21 cellular contexts compared by ENCODE assay signal in the genomic region with DNA sequence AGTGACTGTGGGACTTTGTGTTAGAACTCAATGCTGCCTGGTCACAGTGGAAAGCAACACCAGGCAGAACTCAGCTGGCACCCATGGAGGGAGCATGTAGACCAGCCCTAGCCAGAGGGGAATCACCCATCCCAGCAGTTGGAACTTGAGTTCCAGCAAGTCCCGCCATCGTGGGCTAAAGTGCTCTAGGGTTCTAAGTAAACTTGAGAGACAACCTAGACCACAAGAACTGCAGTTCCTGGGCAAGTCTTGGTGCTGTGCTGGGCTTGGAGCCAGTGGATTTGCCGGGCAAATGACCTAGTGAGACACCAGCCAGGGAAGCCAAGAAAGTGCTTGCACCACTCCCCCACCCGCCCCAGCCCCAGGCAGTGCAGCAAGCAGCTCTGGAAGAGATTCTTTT. TPM values are rescaled to one million over a fixed set of nuclear protein-coding genes. Genes with fewer than 3 reads are reported as not detected.
DNase-seq lines count a peak whose midpoint lies in the region; ATAC-seq and TF ChIP-seq lines count a peak whose summit lies in the region.
"Had no signal": no experiment of that assay in that cellular context is flagged by ENCODE, and none has a peak within 500 bp of the region (broad histone marks: within the 10 kb centered on the region; RNA-seq: fewer than 3 reads in every experiment).

No MANE protein-coding gene starts in this region.

- H3K27ac ChIP-seq in right atrium auricular region (no peak overlapping the region), psoas muscle (no peak overlapping the region)
- H3K27ac ChIP-seq: gastroesophageal sphincter, neural progenitor cell, SJSA1, upper lobe of right lung, WERI-Rb-1 had no signal

- intact Hi-C loops in left cardiac atrium (cut with DNase I) (no loop called here), psoas muscle (cut with DNase I) (no loop called here)

- no peak overlapping the region for H3K4me3 ChIP-seq in right atrium auricular region
- H3K4me3 ChIP-seq in psoas muscle = no peak overlapping the region
- H3K4me3 ChIP-seq: gastroesophageal sphincter, neural progenitor cell, SJSA1, upper lobe of right lung had no signal

- no peak for TF ChIP-seq CTCF in right atrium auricular region (IDR thresholded peaks at IDR 0.05)
- no peak for TF ChIP-seq CTCF in psoas muscle (IDR thresholded peaks at IDR 0.05)

- WGBS in psoas muscle, 3 donors = 44 to 67% (median 61%) methylated on average over 4 of the region's 4 CpGs

- ATAC-seq in left cardiac atrium (no peak), psoas muscle (peak in 3 of 4 donors; percentile 48 to 81 (median 70))
- ATAC-seq: gastroesophageal sphincter; left colon; stimulated activated naive CD8-positive, alpha-beta T cell treated with anti-CD3 and anti-CD28 coated beads, Interleukin-15, Interleukin-2, amounts not matched to agents 100 U/mL and 50 U/mL, for 24 hours had no signal

- TF ChIP-seq POLR2A in erythroblast (IDR thresholded peaks at IDR 0.05; ENCODE audit: low read length) = peak; percentile 21

- H3K27me3 ChIP-seq in right atrium auricular region = no peaks in the 10 kb centered on the region
- H3K27me3 ChIP-seq in psoas muscle (ENCODE audit: insufficient read depth in 3 of 3, low read length in 2 of 3) = no peaks in the 10 kb centered on the region
- H3K27me3 ChIP-seq: neural progenitor cell, SJSA1, upper lobe of right lung had no signal

- H3K4me1 ChIP-seq in right atrium auricular region = no peaks in the 10 kb centered on the region
- no peaks in the 10 kb centered on the region for H3K4me1 ChIP-seq in psoas muscle
- H3K4me1 ChIP-seq: neural progenitor cell, upper lobe of right lung had no signal

- DNase-seq in right atrium auricular region (ENCODE audit: low spot score) (peak; percentile 52), left cardiac atrium (no peak), erythroblast (lab: John Stamatoyannopoulos, UW) (peak; percentile 16 to 24), psoas muscle (no peak), epidermal melanocyte (ENCODE audit: insufficient read length, low spot score) (no peak), NCI-H446 treated with DMSO at 0.1 percent for 48 hours (lab: John Stamatoyannopoulos, UW) (no peak), ureter (ENCODE audit: low spot score) (no peak)
- DNase-seq in stimulated activated naive CD4-positive, alpha-beta T cell treated with Interleukin-2 at 50 U/mL for 16 hours (lab: John Stamatoyannopoulos, UW) = no peak
- DNase-seq: activated CD4-positive, alpha-beta T cell treated with anti-CD3 and anti-CD28 coated beads, Interleukin-2, amount 50 U/mL, for 4 hours; activated T-cell treated with anti-CD3 and anti-CD28 coated beads, Interleukin-2, amount 50 U/mL, for 24 hours; DMS53; H9; left colon; NCI-H1436 treated with DMSO at 0.1 percent for 48 hours; NCI-H82; stimulated activated naive CD8-positive, alpha-beta T cell treated with anti-CD3 and anti-CD28 coated beads, Interleukin-15, Interleukin-2, amounts not matched to agents 100 U/mL and 50 U/mL, for 24 hours; upper lobe of right lung; WERI-Rb-1 had no signal

- no peaks in the 10 kb centered on the region for H3K9me3 ChIP-seq in right atrium auricular region
- no peaks in the 10 kb centered on the region for H3K9me3 ChIP-seq in psoas muscle
- H3K9me3 ChIP-seq: gastroesophageal sphincter, SJSA1, upper lobe of right lung had no signal

- no peaks in the 10 kb centered on the region for H3K36me3 ChIP-seq in right atrium auricular region
- no peaks in the 10 kb centered on the region for H3K36me3 ChIP-seq in psoas muscle (ENCODE audit: insufficient read depth in 1 of 2, low read depth in 1 of 2)
- H3K36me3 ChIP-seq: gastroesophageal sphincter, neural progenitor cell, SJSA1, upper lobe of right lung, WERI-Rb-1 had no signal

RNA-seq across cellular contexts. Expression of gene ISG20, which starts 24.4 kb away (rescaled TPM):
- total RNA-seq in right atrium auricular region (10 to 100 TPM in 1 of 2 donors, 1 to 10 TPM in 1; 2.3 to 11.1 TPM), left cardiac atrium (10 to 100 TPM in 1 of 2 donors, 1 to 10 TPM in 1; 4.0 to 10.2 TPM), psoas muscle (1 to 10 TPM; 2.5 to 5.0 (median 3.3) TPM), ureter (14.2 TPM)
- polyA plus RNA-seq in psoas muscle = 1 to 10 TPM; 1.1 to 7.4 (median 5.7) TPM

RNA-seq across cellular contexts. Expression of gene AEN, which starts 42.1 kb away (rescaled TPM):
- total RNA-seq in right atrium auricular region (1 to 10 TPM; 5.1 to 8.0 TPM), left cardiac atrium (10 to 100 TPM in 1 of 2 donors, 1 to 10 TPM in 1; 9.9 to 15.4 TPM), psoas muscle (10 to 100 TPM; 10.1 to 46.6 (median 27.8) TPM), ureter (17.4 TPM)
- 10 to 100 TPM; 25.6 to 35.2 (median 32.2) TPM for polyA plus RNA-seq in psoas muscle

Comparison
In these comparisons a context has a peak if more than half of its experiments do, and no peak if none do; other contexts are left out.
1. DNase-seq: peak in right atrium auricular region (single experiment) and erythroblast (2 of 2); none in left cardiac atrium (single experiment), psoas muscle (0 of 2), epidermal melanocyte (single experiment), stimulated activated naive CD4-positive, alpha-beta T cell treated with Interleukin-2 at 50 U/mL for 16 hours (single experiment), NCI-H446 treated with DMSO at 0.1 percent for 48 hours (single experiment) and ureter (single experiment).
2. ATAC-seq: peak in psoas muscle (3 of 4); none in left cardiac atrium (0 of 2).